In the genomic region with DNA sequence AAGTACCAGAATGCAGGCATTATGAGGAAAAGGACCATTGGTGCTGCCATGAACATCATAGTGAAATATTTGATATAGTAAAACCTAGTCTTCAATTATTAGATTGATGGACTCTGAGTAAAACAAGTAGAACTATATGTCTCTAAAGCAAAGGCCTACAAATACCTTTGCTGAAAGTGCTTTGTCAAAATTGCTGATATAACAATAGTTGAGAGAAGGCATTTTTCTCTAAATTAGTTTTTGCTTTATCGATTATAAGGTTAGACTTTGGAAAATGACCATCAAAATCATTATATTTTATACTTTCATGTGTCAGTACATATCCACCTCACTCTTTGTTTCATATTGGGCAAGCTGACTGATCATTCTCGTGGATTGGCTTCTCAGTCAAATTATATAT, we compare ENCODE assay signal across 27 cellular contexts.
"Had no signal": no experiment of that assay in that cellular context is flagged by ENCODE, and none has a peak within 500 bp of the region (broad histone marks: within the 10 kb centered on the region; RNA-seq: fewer than 3 reads in every experiment).

No MANE protein-coding gene starts in this region.

- H3K4me3 ChIP-seq: colonic mucosa, esophagus squamous epithelium, gastrocnemius medialis, heart right ventricle, left lung, lower lobe of right lung, mucosa of descending colon had no signal

- H3K36me3 ChIP-seq: colonic mucosa, esophagus squamous epithelium, gastrocnemius medialis, heart right ventricle, left lung, lower lobe of right lung had no signal

- H3K27ac ChIP-seq: colonic mucosa, epithelial cell of prostate, esophagus squamous epithelium, gastrocnemius medialis, heart right ventricle, left lung, lower lobe of right lung had no signal

- H3K4me1 ChIP-seq: colonic mucosa, esophagus squamous epithelium, gastrocnemius medialis, heart right ventricle, left lung, lower lobe of right lung had no signal

- H3K4me3 Mint-ChIP-seq: dendritic cell treated with granulocyte-macrophage colony-stimulating factor and Interleukin-4, amounts not matched to agents 40 ng/mL and 50 ng/mL, for 4 days; effector memory CD8-positive, alpha-beta T cell; endodermal cell; mesothelial cell of epicardium had no signal

- H3K4me1 Mint-ChIP-seq: endodermal cell had no signal

- DNase-seq: colonic mucosa; cortex of kidney; effector CD8-positive, alpha-beta T cell; effector memory CD8-positive, alpha-beta T cell; endodermal cell; erythroblast; esophagus squamous epithelium; foreskin fibroblast; foreskin melanocyte; gastrocnemius medialis; glutamatergic neuron; head of caudate nucleus; heart right ventricle; hippocampal formation; left cardiac atrium; left lung; left ventricle myocardium superior; lower lobe of right lung; mesenchymal stem cell; mucosa of descending colon had no signal

- H3K36me3 Mint-ChIP-seq: mesothelial cell of epicardium had no signal

- H3K9me3 ChIP-seq: colonic mucosa, esophagus squamous epithelium, gastrocnemius medialis, heart right ventricle, left lung, lower lobe of right lung had no signal

- ATAC-seq: effector memory CD8-positive, alpha-beta T cell; esophagus mucosa; gastrocnemius medialis; heart right ventricle; left cardiac atrium; left lung; left ventricle myocardium superior; lower lobe of right lung; mucosa of descending colon had no signal

- H3K9me3 Mint-ChIP-seq: dendritic cell treated with granulocyte-macrophage colony-stimulating factor and Interleukin-4, amounts not matched to agents 40 ng/mL and 50 ng/mL, for 4 days; endodermal cell; mesothelial cell of epicardium had no signal

- FAIRE-seq: endometrium, islet of Langerhans, keratinocyte had no signal

- H3K27me3 ChIP-seq: colonic mucosa, esophagus squamous epithelium, gastrocnemius medialis, heart right ventricle, left lung had no signal

- H3K27ac Mint-ChIP-seq: dendritic cell treated with granulocyte-macrophage colony-stimulating factor and Interleukin-4, amounts not matched to agents 40 ng/mL and 50 ng/mL, for 4 days; effector memory CD8-positive, alpha-beta T cell; endodermal cell; mesothelial cell of epicardium had no signal

- H3K27me3 Mint-ChIP-seq: dendritic cell treated with granulocyte-macrophage colony-stimulating factor and Interleukin-4, amounts not matched to agents 40 ng/mL and 50 ng/mL, for 4 days; effector memory CD8-positive, alpha-beta T cell had no signal
